ENCODE assay signal across 31 cellular contexts in genomic region chr1:198943484-198943883, GRCh38.
"Had no signal": no experiment of that assay in that cellular context is flagged by ENCODE, and none has a peak within 500 bp of the region (broad histone marks: within the 10 kb centered on the region; RNA-seq: fewer than 3 reads in every experiment).

No MANE protein-coding gene starts in this region.

- H3K4me1 Mint-ChIP-seq: endodermal cell, T-helper 17 cell had no signal

- H3K36me3 Mint-ChIP-seq: activated CD4-positive, alpha-beta memory T cell treated with anti-CD3 and anti-CD28 coated beads for 36 hours; activated naive CD4-positive, alpha-beta T cell treated with anti-CD3 and anti-CD28 coated beads, Interleukin-2, amount 50 U/mL, for 24 hours; activated naive CD8-positive, alpha-beta T cell treated with anti-CD3 and anti-CD28 coated beads for 36 hours had no signal

- ATAC-seq: activated CD4-positive, alpha-beta T cell treated with anti-CD3 and anti-CD28 coated beads for 36 hours; activated CD8-positive, alpha-beta memory T cell treated with anti-CD3 and anti-CD28 coated beads, Interleukin-2, amount 10 ng/mL, durations not matched to agents 7 days and 5 days; activated CD8-positive, alpha-beta T cell treated with anti-CD3 and anti-CD28 coated beads, Interleukin-2, amount 10 ng/mL, durations not matched to agents 7 days and 5 days; activated naive CD8-positive, alpha-beta T cell treated with anti-CD3 and anti-CD28 coated beads, Interleukin-2, amount 50 U/mL, for 24 hours; body of pancreas; esophagus mucosa; T-helper 17 cell had no signal

- H3K27me3 ChIP-seq: adrenal gland, body of pancreas had no signal

- H3K27ac Mint-ChIP-seq: activated CD4-positive, alpha-beta memory T cell treated with anti-CD3 and anti-CD28 coated beads for 36 hours; activated CD4-positive, alpha-beta T cell treated with anti-CD3 and anti-CD28 coated beads for 36 hours; activated CD4-positive, alpha-beta T cell treated with anti-CD3 and anti-CD28 coated beads, Interleukin-2, amount 10 ng/mL, durations not matched to agents 24 days and 14 days; activated CD8-positive, alpha-beta memory T cell treated with anti-CD3 and anti-CD28 coated beads, Interleukin-2, amount 10 ng/mL, durations not matched to agents 7 days and 5 days; activated CD8-positive, alpha-beta T cell treated with anti-CD3 and anti-CD28 coated beads, Interleukin-2, amount 10 ng/mL, durations not matched to agents 7 days and 5 days; activated naive CD4-positive, alpha-beta T cell treated with anti-CD3 and anti-CD28 coated beads for 36 hours; activated naive CD4-positive, alpha-beta T cell treated with anti-CD3 and anti-CD28 coated beads, Interleukin-2, amount 50 U/mL, for 24 hours; activated naive CD8-positive, alpha-beta T cell treated with anti-CD3 and anti-CD28 coated beads for 36 hours; activated naive CD8-positive, alpha-beta T cell treated with anti-CD3 and anti-CD28 coated beads, Interleukin-2, amount 50 U/mL, for 24 hours; activated T-helper 1 cell treated with anti-CD3 and anti-CD28 coated beads, Interleukin-12 subunit alpha, Interleukin-12 subunit beta, Interleukin-2, Interleukin-4 antibody, amounts not matched to agents 30 ng/mL and 10 ng/mL and 1 ng/mL, durations not matched to agents 14 hours and 24 hours and 36 hours; activated T-helper 2 cell treated with anti-CD3 and anti-CD28 coated beads, Interferon-gamma antibody, Interleukin-2, Interleukin-4, amounts not matched to agents 10 μg/mL and 5 μg/mL and 100 μg/mL, durations not matched to agents 14 hours and 24 hours and 36 hours; endodermal cell; T-helper 17 cell; T-helper 2 cell treated with Interferon-gamma antibody and Interleukin-4, amounts not matched to agents 5 μg/mL and 100 μg/mL, for 36 hours had no signal

- H3K27ac ChIP-seq: adrenal gland, body of pancreas had no signal

- H3K27me3 Mint-ChIP-seq: activated CD4-positive, alpha-beta memory T cell treated with anti-CD3 and anti-CD28 coated beads for 36 hours; activated CD4-positive, alpha-beta T cell treated with anti-CD3 and anti-CD28 coated beads for 36 hours; activated CD4-positive, alpha-beta T cell treated with anti-CD3 and anti-CD28 coated beads, Interleukin-2, amount 10 ng/mL, durations not matched to agents 24 days and 14 days; activated CD8-positive, alpha-beta memory T cell treated with anti-CD3 and anti-CD28 coated beads, Interleukin-2, amount 10 ng/mL, durations not matched to agents 7 days and 5 days; activated naive CD4-positive, alpha-beta T cell treated with anti-CD3 and anti-CD28 coated beads, Interleukin-2, amount 50 U/mL, for 24 hours; activated naive CD8-positive, alpha-beta T cell treated with anti-CD3 and anti-CD28 coated beads for 36 hours; activated naive CD8-positive, alpha-beta T cell treated with anti-CD3 and anti-CD28 coated beads, Interleukin-2, amount 50 U/mL, for 24 hours; T-helper 17 cell had no signal

- H3K4me1 ChIP-seq: adrenal gland, body of pancreas had no signal

- FAIRE-seq: colon had no signal

- H3K4me3 Mint-ChIP-seq: activated CD4-positive, alpha-beta memory T cell treated with anti-CD3 and anti-CD28 coated beads for 36 hours; activated CD4-positive, alpha-beta T cell treated with anti-CD3 and anti-CD28 coated beads for 36 hours; activated CD4-positive, alpha-beta T cell treated with anti-CD3 and anti-CD28 coated beads, Interleukin-2, amount 10 ng/mL, durations not matched to agents 24 days and 14 days; activated CD8-positive, alpha-beta memory T cell treated with anti-CD3 and anti-CD28 coated beads, Interleukin-2, amount 10 ng/mL, durations not matched to agents 7 days and 5 days; activated CD8-positive, alpha-beta T cell treated with anti-CD3 and anti-CD28 coated beads, Interleukin-2, amount 10 ng/mL, durations not matched to agents 7 days and 5 days; activated naive CD4-positive, alpha-beta T cell treated with anti-CD3 and anti-CD28 coated beads for 36 hours; activated naive CD4-positive, alpha-beta T cell treated with anti-CD3 and anti-CD28 coated beads, Interleukin-2, amount 50 U/mL, for 24 hours; activated naive CD8-positive, alpha-beta T cell treated with anti-CD3 and anti-CD28 coated beads for 36 hours; activated naive CD8-positive, alpha-beta T cell treated with anti-CD3 and anti-CD28 coated beads, Interleukin-2, amount 50 U/mL, for 24 hours; activated T-helper 1 cell treated with anti-CD3 and anti-CD28 coated beads, Interleukin-12 subunit alpha, Interleukin-12 subunit beta, Interleukin-2, Interleukin-4 antibody, amounts not matched to agents 30 ng/mL and 10 ng/mL and 1 ng/mL, durations not matched to agents 14 hours and 24 hours and 36 hours; endodermal cell; T-helper 17 cell; T-helper 2 cell treated with Interferon-gamma antibody and Interleukin-4, amounts not matched to agents 5 μg/mL and 100 μg/mL, for 36 hours had no signal

- H3K4me3 ChIP-seq: adrenal gland, body of pancreas had no signal

- DNase-seq: activated CD4-positive, alpha-beta memory T cell treated with anti-CD3 and anti-CD28 coated beads for 36 hours; activated CD4-positive, alpha-beta T cell treated with anti-CD3 and anti-CD28 coated beads for 36 hours; activated CD4-positive, alpha-beta T cell treated with anti-CD3 and anti-CD28 coated beads, Interleukin-2, amount 10 ng/mL, durations not matched to agents 24 days and 14 days; activated CD4-positive, CD25-positive, alpha-beta regulatory T cell; activated CD4-positive, CD25-positive, alpha-beta regulatory T cell treated with anti-CD3 and anti-CD28 coated beads, Interleukin-2, amount 50 U/mL, for 72 hours; activated CD8-positive, alpha-beta memory T cell treated with anti-CD3 and anti-CD28 coated beads, Interleukin-2, amount 10 ng/mL, durations not matched to agents 7 days and 5 days; activated CD8-positive, alpha-beta memory T cell treated with anti-CD3 and anti-CD28 coated beads, Interleukin-2, amount 50 U/mL, for 4 hours; activated CD8-positive, alpha-beta T cell treated with anti-CD3 and anti-CD28 coated beads, Interleukin-2, amount 10 ng/mL, durations not matched to agents 7 days and 5 days; activated effector memory CD4-positive, alpha-beta T cell treated with anti-CD3 and anti-CD28 coated beads, Interleukin-2, amount 50 U/mL, for 16 hours; activated naive CD4-positive, alpha-beta T cell treated with anti-CD3 and anti-CD28 coated beads for 36 hours; activated naive CD8-positive, alpha-beta T cell treated with anti-CD3 and anti-CD28 coated beads for 36 hours; activated naive CD8-positive, alpha-beta T cell treated with anti-CD3 and anti-CD28 coated beads, Interleukin-2, amount 50 U/mL, for 24 hours; activated T-cell treated with anti-CD3 and anti-CD28 coated beads, Interleukin-2, amount 50 U/mL, for 1 hour; activated T-cell treated with anti-CD3 and anti-CD28 coated beads, Interleukin-2, amount 50 U/mL, for 48 hours; adrenal gland; amygdala; aorta; body of pancreas; caudate nucleus; effector memory CD4-positive, alpha-beta T cell; endodermal cell; foreskin fibroblast; head of caudate nucleus; T-helper 17 cell; T1000 had no signal

- H3K36me3 ChIP-seq: adrenal gland had no signal

- H3K9me3 Mint-ChIP-seq: activated naive CD4-positive, alpha-beta T cell treated with anti-CD3 and anti-CD28 coated beads for 36 hours; activated naive CD4-positive, alpha-beta T cell treated with anti-CD3 and anti-CD28 coated beads, Interleukin-2, amount 50 U/mL, for 24 hours had no signal

- H3K9me3 ChIP-seq: adrenal gland, body of pancreas had no signal
